Comparison of ENCODE assay signal across 8 cellular contexts in genomic region chr12:70590051-70590450, GRCh38. TPM values are rescaled to one million over a fixed set of nuclear protein-coding genes. Genes with fewer than 3 reads are reported as not detected.
DNase-seq lines count a peak whose midpoint lies in the region; ATAC-seq and TF ChIP-seq lines count a peak whose summit lies in the region.

No MANE protein-coding gene starts in this region.

- H3K36me3 Mint-ChIP-seq in activated naive CD4-positive, alpha-beta T cell treated with anti-CD3 and anti-CD28 coated beads for 36 hours (ENCODE audit: low read depth) = no peaks in the 10 kb centered on the region

- H3K9me3 Mint-ChIP-seq in activated naive CD4-positive, alpha-beta T cell treated with anti-CD3 and anti-CD28 coated beads for 36 hours = peaks cover 5% of the 10 kb centered on the region

- no peak overlapping the region for H3K14ac ChIP-seq in IMR-90 (replicated peaks; ENCODE audit: low read depth, low read length)

- WGBS in IMR-90 (ENCODE audit: extremely low coverage in 2 of 2, insufficient read length in 1 of 2), 2 experiments = 0% methylated on average over 1 of the region's 6 CpGs; no CpG with 5 or more reads in 1 of the 2 experiments
- 31% methylated on average over 6 of the region's 6 CpGs for WGBS in aorta, 2 donors

- H2BK20ac ChIP-seq in IMR-90 (ENCODE audit: low read depth, low read length) = no peak overlapping the region

- no peak overlapping the region for H2AK9ac ChIP-seq in IMR-90 (replicated peaks; ENCODE audit: low read depth, low read length, poor library complexity)

- no peak overlapping the region for H2BK120ac ChIP-seq in IMR-90 (ENCODE audit: low read depth, low read length)

- no peak overlapping the region for H3K4me3 Mint-ChIP-seq in activated naive CD4-positive, alpha-beta T cell treated with anti-CD3 and anti-CD28 coated beads for 36 hours

- H3K79me2 ChIP-seq in DND-41 (ENCODE audit: insufficient read depth, low read length) = no peaks in the 10 kb centered on the region

- H3K9ac ChIP-seq in DND-41 (ENCODE audit: low read depth, low read length) (no peak overlapping the region), IMR-90 (ENCODE audit: low read depth, low read length) (no peak overlapping the region)

- in situ Hi-C loops in IMR-90 (cut with MboI; ENCODE audit: low sequenced_read_pairs) = no loop called here

- H4K91ac ChIP-seq in IMR-90 (ENCODE audit: insufficient read depth, low read depth, low read length) = no peak overlapping the region

- dilution Hi-C loops in IMR-90 (cut with HindIII; ENCODE audit: low sequenced_read_pairs, unreplicated experiment) = no loop called here

- peak; percentile 93 for TF ChIP-seq RAD21 in IMR-90 (IDR thresholded peaks at IDR 0.05; ENCODE audit: low read length)

- peaks cover 31% of the 10 kb centered on the region for H3K27me3 Mint-ChIP-seq in activated naive CD4-positive, alpha-beta T cell treated with anti-CD3 and anti-CD28 coated beads for 36 hours (ENCODE audit: low read depth)

- no peak overlapping the region for H4K5ac ChIP-seq in IMR-90 (ENCODE audit: low read depth, low read length)

- no TSS peak for BruUV-seq in IMR-90 (replicated peaks; lab: Mats Ljungman, UMichigan)

- no peak overlapping the region for H3K18ac ChIP-seq in IMR-90 (ENCODE audit: low read depth, low read length)

- H3K9me3 ChIP-seq in DND-41 (ENCODE audit: insufficient read depth, low read length, severe bottlenecking) (no peaks in the 10 kb centered on the region), IMR-90 (ENCODE audit: control insufficient read depth, insufficient read depth, low read length) (no peaks in the 10 kb centered on the region), aorta (ENCODE audit: control insufficient read depth, low read length) (no peaks in the 10 kb centered on the region)

- no peak overlapping the region for H3K4me3 ChIP-seq in DND-41 (ENCODE audit: low read depth in 1 of 2, low read length in 2 of 2)
- no peak overlapping the region for H3K4me3 ChIP-seq in IMR-90 (ENCODE audit: insufficient read depth, low read depth, low read length)
- H3K4me3 ChIP-seq in aorta (ENCODE audit: low read length in 2 of 2) = no peak overlapping the region

- no peak overlapping the region for H3K27ac ChIP-seq in DND-41 (ENCODE audit: low read length)
- no peak overlapping the region for H3K27ac ChIP-seq in IMR-90 (ENCODE audit: insufficient read depth, low read length)
- no peak overlapping the region for H3K27ac ChIP-seq in aorta (ENCODE audit: low read depth in 1 of 2, low read length in 2 of 2)

- POLR2A ChIA-PET in IMR-90 (lab: Charles Lee; ENCODE audit: unreplicated experiment) = no interaction called here

- H3K27me3 ChIP-seq in DND-41 (ENCODE audit: insufficient read depth, low read length, poor library complexity) = no peaks in the 10 kb centered on the region
- H3K27me3 ChIP-seq in IMR-90 (ENCODE audit: control insufficient read depth, insufficient read depth, low read length) = no peaks in the 10 kb centered on the region
- no peaks in the 10 kb centered on the region for H3K27me3 ChIP-seq in aorta (ENCODE audit: control insufficient read depth in 1 of 2, insufficient read depth in 2 of 2, low read length in 1 of 2)

- DNase-seq in DND-41 = peak; percentile 48
- peak; percentile 77 for DNase-seq in IMR-90
- peak; percentile 53 for DNase-seq in RPMI8226
- peak; percentile 72 for DNase-seq in activated naive CD4-positive, alpha-beta T cell treated with anti-CD3 and anti-CD28 coated beads for 36 hours
- DNase-seq in head of caudate nucleus = peak; percentile 45 to 93 (median 82)
- peak; percentile 92 for DNase-seq in posterior vena cava (ENCODE audit: low spot score)
- peak; percentile 73 to 89 for DNase-seq in aorta

- H2BK15ac ChIP-seq in IMR-90 (ENCODE audit: low read depth, low read length) = no peak overlapping the region

- no peak overlapping the region for H3K56ac ChIP-seq in IMR-90 (ENCODE audit: extremely low read depth, insufficient read depth, low read length)

- H3K9me1 ChIP-seq in IMR-90 (ENCODE audit: insufficient read depth, low read length) = no peaks in the 10 kb centered on the region

- no peak overlapping the region for H3K23ac ChIP-seq in IMR-90 (ENCODE audit: low read depth, low read length)

- H3K4me1 Mint-ChIP-seq in activated naive CD4-positive, alpha-beta T cell treated with anti-CD3 and anti-CD28 coated beads for 36 hours (ENCODE audit: low read depth) = no peaks in the 10 kb centered on the region

- H4K8ac ChIP-seq in IMR-90 (ENCODE audit: low read depth in 2 of 2, low read length in 2 of 2) = no peak overlapping the region

- H3K4me1 ChIP-seq in DND-41 (ENCODE audit: insufficient read depth, low read length) (no peaks in the 10 kb centered on the region), IMR-90 (ENCODE audit: control insufficient read depth, insufficient read depth, low read length) (no peaks in the 10 kb centered on the region), aorta (ENCODE audit: control insufficient read depth in 1 of 2, insufficient read depth in 2 of 2, low read length in 2 of 2) (no peaks in the 10 kb centered on the region)

- no peak overlapping the region for H3K27ac Mint-ChIP-seq in activated naive CD4-positive, alpha-beta T cell treated with anti-CD3 and anti-CD28 coated beads for 36 hours

- peak; percentile 68; the same call in 2 of the 3 replicates for ATAC-seq in DND-41 (ENCODE audit: insufficient read depth, low read depth)
- ATAC-seq in GM21529 (IDR thresholded peaks at IDR 0.05; ENCODE audit: unreplicated experiment) = peak; percentile 96
- ATAC-seq in IMR-90 (ENCODE audit: low read depth) = peak; percentile 94
- ATAC-seq in aorta (ENCODE audit: low FRiP score) = peak; percentile 87

- H3K36me3 ChIP-seq in DND-41 (ENCODE audit: insufficient read depth, low read length) (no peaks in the 10 kb centered on the region), IMR-90 (ENCODE audit: control insufficient read depth, insufficient read depth, low read length) (no peaks in the 10 kb centered on the region), aorta (ENCODE audit: control insufficient read depth in 1 of 2, insufficient read depth in 2 of 2, low read length in 1 of 2) (no peaks in the 10 kb centered on the region)

- H3K4me2 ChIP-seq in DND-41 (ENCODE audit: insufficient read depth, low read length) (no peak overlapping the region), IMR-90 (ENCODE audit: low read depth, low read length) (no peak overlapping the region)

- H2AFZ ChIP-seq in DND-41 (ENCODE audit: low read depth, low read length) (no peak overlapping the region), IMR-90 (replicated peaks; ENCODE audit: low read length, poor library complexity) (no peak overlapping the region)

- no peak for TF ChIP-seq POLR2A in IMR-90 (IDR thresholded peaks at IDR 0.05; ENCODE audit: low read depth, low read length)

- no peaks in the 10 kb centered on the region for H3K79me1 ChIP-seq in IMR-90 (ENCODE audit: low read depth in 1 of 2, low read length in 2 of 2)

- CTCF ChIA-PET in IMR-90 (lab: Yijun Ruan, JAX) = interaction anchor here (0.9 to 1.1 kb wide), 4 partner anchors 9 to 129 kb away, joined by 3 to 10 read pairs (median 5); no protein-coding TSS in a partner anchor
- CTCF ChIA-PET in activated naive CD4-positive, alpha-beta T cell treated with anti-CD3 and anti-CD28 coated beads for 36 hours (lab: Charles Lee) = interaction anchor here (1.0 to 1.8 kb wide), 3 partner anchors 16 to 804 kb away, joined by 3 read pairs; no protein-coding TSS in a partner anchor

- intact Hi-C loops in IMR-90 (cut with micrococcal nuclease) = loop anchor here (1.0 to 10.0 kb wide), 3 partner anchors 129 to 425 kb away; no protein-coding TSS in a partner anchor
- intact Hi-C loops in activated naive CD4-positive, alpha-beta T cell treated with anti-CD3 and anti-CD28 coated beads for 36 hours (cut with micrococcal nuclease) = loop anchor here (1.0 kb wide), 2 partner anchors 129 to 140 kb away; no protein-coding TSS in a partner anchor
- intact Hi-C loops in head of caudate nucleus (cut with DNase I) = loop anchor here (2.0 kb wide), 1 partner anchor 131 kb away; no protein-coding TSS in a partner anchor
- intact Hi-C loops in posterior vena cava (cut with DNase I) = loop anchor here in 1 of 2 donors (2.0 kb wide), 1 partner anchor 129 kb away; no protein-coding TSS in a partner anchor
- intact Hi-C loops in aorta (cut with DNase I) = loop anchor here (2.0 to 10.0 kb wide), 4 partner anchors 131 to 425 kb away; no protein-coding TSS in a partner anchor

- H3K4ac ChIP-seq in IMR-90 (ENCODE audit: low read depth, low read length) = no peak overlapping the region

- no peak overlapping the region for H2BK5ac ChIP-seq in IMR-90 (ENCODE audit: low read depth, low read length, poor library complexity, severe bottlenecking)

- TF ChIP-seq CTCF in DND-41 (IDR thresholded peaks at IDR 0.05; ENCODE audit: borderline replicate concordance, extremely low read depth, low read length, poor library complexity, severe bottlenecking) (peak; percentile 83), IMR-90 (conservative IDR thresholded peaks at IDR 0.05; ENCODE audit: low read depth, low read length) (peak; percentile 94)

- no peak overlapping the region for H2AK5ac ChIP-seq in IMR-90 (ENCODE audit: low read depth, low read length)

- H4K20me1 ChIP-seq in DND-41 (ENCODE audit: insufficient read depth, low read length) (no peaks in the 10 kb centered on the region), IMR-90 (ENCODE audit: insufficient read depth, low read length) (no peaks in the 10 kb centered on the region)

TF ChIP-seq in IMR-90, 13 proteins besides CTCF, POLR2A, EP300 and RAD21:
- no peak for TF ChIP-seq MXI1 (IDR thresholded peaks at IDR 0.05; ENCODE audit: borderline replicate concordance, low read depth, low read length)
- TF ChIP-seq SMC3 (IDR thresholded peaks at IDR 0.05; ENCODE audit: low read depth, low read length) = peak; percentile 98

RNA-seq across cellular contexts. Expression of gene PTPRB, which starts 47.2 kb away (rescaled TPM):
- total RNA-seq in IMR-90 (2012; rRNA removed) (5.3 and 6.5 TPM in 2 replicates), posterior vena cava (10 to 100 TPM; 38.0 to 53.4 TPM), aorta (10 to 100 TPM; 38.3 to 53.2 TPM)
- polyA plus RNA-seq in IMR-90 (2012; rRNA removed) (3.7 and 4.1 TPM in 2 replicates), aorta (1 to 10 TPM in 1 of 2 donors, under 1 TPM in 1; 0.25 to 2.0 TPM)
- 1.3 TPM in 2 replicates for polyA plus RNA-seq in IMR-90 (2012; cell fraction: cytosol; rRNA removed)
- 2.0 and 6.4 TPM in 2 replicates for polyA plus RNA-seq in IMR-90 (2012; cell fraction: nucleus; rRNA removed; ENCODE audit: low replicate concordance)
- total RNA-seq in activated naive CD4-positive, alpha-beta T cell treated with anti-CD3 and anti-CD28 coated beads for 36 hours = not detected
